8 cellular contexts compared by ENCODE assay signal in the genomic region with DNA sequence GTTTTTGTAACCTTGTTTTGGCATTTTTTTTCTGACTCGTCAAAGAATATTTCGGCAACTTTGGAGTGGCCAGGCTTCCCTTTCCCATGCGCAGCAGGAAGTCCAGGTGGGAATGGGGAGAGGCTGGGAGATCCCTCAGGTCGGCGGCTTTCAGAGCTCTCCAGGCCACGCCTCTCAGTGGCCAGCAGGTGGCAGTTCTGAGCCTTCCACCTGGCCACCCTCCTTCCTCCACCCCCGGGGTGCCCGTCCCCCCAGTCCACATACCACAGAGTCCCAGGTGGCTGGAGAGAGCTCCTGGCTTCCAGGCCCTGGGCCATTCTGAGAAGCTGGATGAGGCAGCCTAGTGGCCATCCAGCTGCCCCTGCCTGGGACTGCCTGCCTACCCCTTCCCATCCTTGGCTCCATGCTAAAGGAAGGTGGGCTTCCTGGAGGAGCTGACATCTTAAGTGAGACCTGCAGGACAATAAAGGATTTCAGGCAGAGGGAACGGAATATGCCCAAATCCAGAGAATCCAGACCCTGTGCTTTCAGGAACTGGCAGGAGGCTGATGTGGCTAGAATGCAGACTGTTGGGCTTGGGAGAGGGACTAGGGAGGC. TPM values are rescaled to one million over a fixed set of nuclear protein-coding genes. Genes with fewer than 3 reads are reported as not detected.
DNase-seq lines count a peak whose midpoint lies in the region; ATAC-seq, FAIRE-seq and TF ChIP-seq lines count a peak whose summit lies in the region.

No MANE protein-coding gene starts in this region.

- H3K36me3 Mint-ChIP-seq in naive thymus-derived CD4-positive, alpha-beta T cell: no peaks in the 10 kb centered on the region

- peaks cover 0 to 11% (median 3%) of the 10 kb centered on the region in 7 donors for H3K4me1 Mint-ChIP-seq in naive thymus-derived CD4-positive, alpha-beta T cell

- BruUV-seq in Panc1 (replicated peaks; lab: Mats Ljungman, UMichigan): no TSS peak

- CTCF ChIA-PET in Panc1 (lab: Charles Lee): interaction anchor here (0.5 to 1.7 kb wide), 8 partner anchors 9 to 135 kb away, joined by 3 to 7 read pairs (median 3); no protein-coding TSS in a partner anchor
- CTCF ChIA-PET in naive thymus-derived CD4-positive, alpha-beta T cell (lab: Charles Lee): interaction anchor here (0.6 to 1.6 kb wide), 8 partner anchors 15 to 142 kb away, joined by 3 to 7 read pairs (median 4); no protein-coding TSS in a partner anchor

- TF ChIP-seq CTCF in Panc1 (IDR thresholded peaks at IDR 0.05): peak; percentile 92
- TF ChIP-seq CTCF in bronchial epithelial cell (IDR thresholded peaks at IDR 0.05; ENCODE audit: insufficient read depth, low read length, severe bottlenecking): peak; percentile 80

- H3K4me3 ChIP-seq in Panc1 (ENCODE audit: low read depth in 2 of 2, low read length in 2 of 2): no peak overlapping the region
- H3K4me3 ChIP-seq in bronchial epithelial cell (ENCODE audit: low read depth, low read length): no peak overlapping the region
- H3K4me3 ChIP-seq in naive thymus-derived CD4-positive, alpha-beta T cell (ENCODE audit: low read length): no peak overlapping the region

- POLR2A ChIA-PET in Panc1 (lab: Charles Lee): no interaction called here
- POLR2A ChIA-PET in naive thymus-derived CD4-positive, alpha-beta T cell (lab: Charles Lee): interaction anchor here (1.2 to 2.7 kb wide), 2 partner anchors 13 to 27 kb away, joined by 3 to 11 read pairs; no protein-coding TSS in a partner anchor

- no peaks in the 10 kb centered on the region for H3K4me1 ChIP-seq in Panc1 (ENCODE audit: control insufficient read depth, insufficient read depth, low read length)
- peaks cover 0 to 3% of the 10 kb centered on the region in 2 donors for H3K4me1 ChIP-seq in naive thymus-derived CD4-positive, alpha-beta T cell (ENCODE audit: control insufficient read depth in 2 of 2, insufficient read depth in 2 of 2, low read length in 2 of 2)

- FAIRE-seq in bronchial epithelial cell (lab: Jason Lieb, UNC): no peak

- peaks cover 0 to 11% (median 4%) of the 10 kb centered on the region in 5 donors for H3K27me3 Mint-ChIP-seq in naive thymus-derived CD4-positive, alpha-beta T cell

- no peaks in the 10 kb centered on the region for H3K9me3 ChIP-seq in Panc1 (ENCODE audit: control insufficient read depth, insufficient read depth, low read depth, low read length)
- no peaks in the 10 kb centered on the region for H3K9me3 ChIP-seq in naive thymus-derived CD4-positive, alpha-beta T cell (ENCODE audit: control insufficient read depth in 2 of 3, low read length in 3 of 3)

- H3K27ac Mint-ChIP-seq in naive thymus-derived CD4-positive, alpha-beta T cell: no peak overlapping the region

- ATAC-seq in Panc1: peak; percentile 84
- ATAC-seq in naive thymus-derived CD4-positive, alpha-beta T cell: peak; percentile 80
- no peak for ATAC-seq in HG02678 (IDR thresholded peaks at IDR 0.05; ENCODE audit: unreplicated experiment)
- ATAC-seq in GM21447 (IDR thresholded peaks at IDR 0.05; ENCODE audit: unreplicated experiment): no peak
- no peak for ATAC-seq in HG02610 (IDR thresholded peaks at IDR 0.05; ENCODE audit: unreplicated experiment)

- intact Hi-C loops in Panc1 (cut with micrococcal nuclease; ENCODE audit: unreplicated experiment): no loop called here
- intact Hi-C loops in naive thymus-derived CD4-positive, alpha-beta T cell (cut with micrococcal nuclease): loop anchor here in 1 of 2 donors (1.0 kb wide), 1 partner anchor 15 kb away; no protein-coding TSS in a partner anchor

- H3K27ac ChIP-seq in Panc1 (ENCODE audit: low read length): no peak overlapping the region
- no peak overlapping the region for H3K27ac ChIP-seq in naive thymus-derived CD4-positive, alpha-beta T cell (ENCODE audit: low read depth, low read length)

- DNase-seq in stimulated activated CD4-positive, alpha-beta T cell treated with anti-CD3 and anti-CD28 coated beads, Interleukin-12 subunit alpha, Interleukin-12 subunit beta, amount 100 ng/mL, for 4 hours: peak; percentile 29
- DNase-seq in stimulated activated CD4-positive, alpha-beta T cell treated with anti-CD3 and anti-CD28 coated beads, Interleukin-2, amount 100 ng/mL, for 48 hours: no peak
- DNase-seq in Panc1 (ENCODE audit: low read depth, low spot score): no peak
- DNase-seq in bronchial epithelial cell (ENCODE audit: low read depth): no peak
- DNase-seq in naive thymus-derived CD4-positive, alpha-beta T cell: peak in 7 of 9 donors; percentile 32 to 48 (median 37)

- H3K36me3 ChIP-seq in Panc1 (ENCODE audit: control insufficient read depth, insufficient read depth, low read length): no peaks in the 10 kb centered on the region
- H3K36me3 ChIP-seq in bronchial epithelial cell (ENCODE audit: control insufficient read depth, insufficient read depth, low read length): no peaks in the 10 kb centered on the region
- no peaks in the 10 kb centered on the region for H3K36me3 ChIP-seq in naive thymus-derived CD4-positive, alpha-beta T cell (ENCODE audit: control insufficient read depth in 2 of 3, insufficient read depth in 3 of 3, low read length in 3 of 3)

- H3K27me3 ChIP-seq in Panc1 (ENCODE audit: control insufficient read depth, insufficient read depth, low read length) (0 out of 2 replicates have a peak, but pooled peaks cover 2% of the 10 kb centered on the region), bronchial epithelial cell (ENCODE audit: control insufficient read depth, insufficient read depth, low read length) (no peaks in the 10 kb centered on the region)
- H3K27me3 ChIP-seq in naive thymus-derived CD4-positive, alpha-beta T cell (ENCODE audit: control insufficient read depth in 2 of 2, insufficient read depth in 2 of 2, low read length in 2 of 2): peaks cover 0 to 7% of the 10 kb centered on the region in 2 donors

- no peak overlapping the region for H3K4me3 Mint-ChIP-seq in naive thymus-derived CD4-positive, alpha-beta T cell

- in situ Hi-C loops in Panc1 (cut with HindIII; ENCODE audit: low pct_unique_long_range_greater_than_20kb, low sequenced_read_pairs): no loop called here

- H3K9me3 Mint-ChIP-seq in naive thymus-derived CD4-positive, alpha-beta T cell: no peaks in the 10 kb centered on the region

RNA-seq across cellular contexts. Expression of gene CCNE1, which starts 46.3 kb away (rescaled TPM):
- total RNA-seq in Panc1 (2021; ENCODE audit: unreplicated experiment) (26.4 TPM), bronchial epithelial cell (6.1 and 9.9 TPM in 2 replicates)
- polyA plus RNA-seq in Panc1 (2012; ENCODE audit: insufficient read length): 20.1 TPM
- 10 to 100 TPM in 1 of 5 experiments, 1 to 10 TPM in 4; 5.3 to 36.1 (median 6.6) TPM for total RNA-seq in naive thymus-derived CD4-positive, alpha-beta T cell
- polyA plus RNA-seq in naive thymus-derived CD4-positive, alpha-beta T cell: 1 to 10 TPM; 1.9 to 2.6 TPM

Comparison
In these comparisons a context has a peak if more than half of its experiments do, and no peak if none do; other contexts are left out.
1. DNase-seq: peak in stimulated activated CD4-positive, alpha-beta T cell treated with anti-CD3 and anti-CD28 coated beads, Interleukin-12 subunit alpha, Interleukin-12 subunit beta, amount 100 ng/mL, for 4 hours (single experiment) and naive thymus-derived CD4-positive, alpha-beta T cell (7 of 9); none in stimulated activated CD4-positive, alpha-beta T cell treated with anti-CD3 and anti-CD28 coated beads, Interleukin-2, amount 100 ng/mL, for 48 hours (0 of 2), Panc1 (single experiment) and bronchial epithelial cell (single experiment).
2. ATAC-seq: peak in Panc1 (single experiment) and naive thymus-derived CD4-positive, alpha-beta T cell (single experiment); none in HG02678 (single experiment), GM21447 (single experiment) and HG02610 (single experiment).